Comparison of ENCODE assay signal across 1 cellular context in genomic region chr3:4986611-4987373, GRCh38.
TF ChIP-seq lines count a peak whose summit lies in the region.

No MANE protein-coding gene starts in this region.

TF ChIP-seq in K562, 482 proteins besides CTCF, POLR2A, EP300 and RAD21 (continued from another document and continues in another):
- TF ChIP-seq LEF1 (IDR thresholded peaks at IDR 0.05): peak; percentile 99
- TF ChIP-seq BCLAF1 (IDR thresholded peaks at IDR 0.05; ENCODE audit: borderline replicate concordance in 1 of 2, control insufficient read depth in 1 of 2, low read depth in 2 of 2, low read length in 1 of 2): peak; percentile 16 to 24; a peak in 1 of 4 replicates
- no peak for TF ChIP-seq ZBTB43 (CRISPR knock-in tag; IDR thresholded peaks at IDR 0.05)
- no peak for TF ChIP-seq OTX1 (CRISPR knock-in tag; IDR thresholded peaks at IDR 0.05)
- peak; percentile 99 for TF ChIP-seq PRDM10 (IDR thresholded peaks at IDR 0.05; ENCODE audit: partially characterized antibody)
- 0 out of 2 replicates have a peak, but pooled peaks have one; percentile 44 for TF ChIP-seq RBM14 (IDR thresholded peaks at IDR 0.05; ENCODE audit: borderline replicate concordance, insufficient read depth, low read depth, low read length)
- TF ChIP-seq FOXA1 (IDR thresholded peaks at IDR 0.05; ENCODE audit: borderline replicate concordance): no peak
- peak; percentile 69 for TF ChIP-seq SMARCE1 (IDR thresholded peaks at IDR 0.05)
- no peak for TF ChIP-seq HDGF (IDR thresholded peaks at IDR 0.05)
- no peak for TF ChIP-seq ZNF449 (CRISPR knock-in tag; IDR thresholded peaks at IDR 0.05)
- TF ChIP-seq FOXP1 (CRISPR knock-in tag; IDR thresholded peaks at IDR 0.05): peak; percentile 87; the same call in 1 of the 2 replicates
- TF ChIP-seq TCF3 (CRISPR knock-in tag; IDR thresholded peaks at IDR 0.05): peak; percentile 49; the same call in 1 of the 2 replicates
- TF ChIP-seq ZNF121 (CRISPR knock-in tag; conservative IDR thresholded peaks at IDR 0.05): no peak
- TF ChIP-seq HMGXB4 (CRISPR knock-in tag; IDR thresholded peaks at IDR 0.05): no peak
- TF ChIP-seq FOXJ2 (tag; IDR thresholded peaks at IDR 0.05): peak; percentile 70; the same call in 1 of the 2 replicates
- TF ChIP-seq HMGN3 (IDR thresholded peaks at IDR 0.05; ENCODE audit: borderline replicate concordance, extremely low read depth, insufficient read length, low read depth, low read length): peak; percentile 99
- no peak for TF ChIP-seq FUS (optimal IDR thresholded peaks at IDR 0.05; ENCODE audit: low read depth, low read length)
- peak; percentile 33; the same call in 1 of the 2 replicates for TF ChIP-seq CHD2 (IDR thresholded peaks at IDR 0.05; ENCODE audit: low read depth, low read length)
- no peak for TF ChIP-seq ZHX1 (conservative IDR thresholded peaks at IDR 0.05; ENCODE audit: low read length)
- TF ChIP-seq FOXK2 (conservative IDR thresholded peaks at IDR 0.05 in 1 of 2, IDR thresholded peaks at IDR 0.05 in 1 of 2; ENCODE audit: low read depth in 2 of 2): peak; percentile 98
- TF ChIP-seq ZNF764 (CRISPR knock-in tag; IDR thresholded peaks at IDR 0.05; ENCODE audit: low read depth): no peak; the same call in 1 of the 2 replicates
- peak; percentile 76 for TF ChIP-seq L3MBTL2 (IDR thresholded peaks at IDR 0.05)
- TF ChIP-seq MTA1 (IDR thresholded peaks at IDR 0.05; ENCODE audit: borderline replicate concordance): peak; percentile 71
- TF ChIP-seq POLR2B (IDR thresholded peaks at IDR 0.05; ENCODE audit: low read depth, partially characterized antibody): peak; percentile 57
- no peak for TF ChIP-seq HEY1 (CRISPR knock-in tag; IDR thresholded peaks at IDR 0.05; ENCODE audit: borderline replicate concordance)
- TF ChIP-seq MEF2D (tag; conservative IDR thresholded peaks at IDR 0.05; ENCODE audit: low read depth): peak; percentile 89
- no peak for TF ChIP-seq ZNF197 (CRISPR knock-in tag; IDR thresholded peaks at IDR 0.05; ENCODE audit: low read depth)
- TF ChIP-seq NELFE (IDR thresholded peaks at IDR 0.05; ENCODE audit: insufficient read depth, insufficient read length): no peak
- no peak for TF ChIP-seq TFAM (CRISPR knock-in tag; conservative IDR thresholded peaks at IDR 0.05)
- TF ChIP-seq POLR3A (IDR thresholded peaks at IDR 0.05; ENCODE audit: borderline replicate concordance, extremely low read depth, insufficient read depth, insufficient read length): no peak
- TF ChIP-seq RERE (CRISPR knock-in tag; IDR thresholded peaks at IDR 0.05; ENCODE audit: borderline replicate concordance): no peak
- TF ChIP-seq DACH1 (IDR thresholded peaks at IDR 0.05; ENCODE audit: partially characterized antibody): no peak
- TF ChIP-seq PRMT5 (CRISPR knock-in tag; IDR thresholded peaks at IDR 0.05): no peak
- no peak for TF ChIP-seq KAT2B (IDR thresholded peaks at IDR 0.05; ENCODE audit: low read depth, low read length)
- no peak for TF ChIP-seq KAT8 (IDR thresholded peaks at IDR 0.05; ENCODE audit: low read depth)
- peak; percentile 88 for TF ChIP-seq KLF1 (tag; IDR thresholded peaks at IDR 0.05)
- TF ChIP-seq NFIX (CRISPR knock-in tag; IDR thresholded peaks at IDR 0.05; ENCODE audit: low read depth): no peak
- TF ChIP-seq ZNF41 (CRISPR knock-in tag; conservative IDR thresholded peaks at IDR 0.05): no peak; the same call in 1 of the 2 replicates
- TF ChIP-seq E2F5 (CRISPR knock-in tag; IDR thresholded peaks at IDR 0.05): no peak
- TF ChIP-seq POLR2AphosphoS2 (IDR thresholded peaks at IDR 0.05; ENCODE audit: low read length): no peak; the same call in 1 of the 2 replicates
- TF ChIP-seq ZNF143 (CRISPR knock-in tag; IDR thresholded peaks at IDR 0.05): no peak
